8 cellular contexts compared by ENCODE assay signal in the genomic region with DNA sequence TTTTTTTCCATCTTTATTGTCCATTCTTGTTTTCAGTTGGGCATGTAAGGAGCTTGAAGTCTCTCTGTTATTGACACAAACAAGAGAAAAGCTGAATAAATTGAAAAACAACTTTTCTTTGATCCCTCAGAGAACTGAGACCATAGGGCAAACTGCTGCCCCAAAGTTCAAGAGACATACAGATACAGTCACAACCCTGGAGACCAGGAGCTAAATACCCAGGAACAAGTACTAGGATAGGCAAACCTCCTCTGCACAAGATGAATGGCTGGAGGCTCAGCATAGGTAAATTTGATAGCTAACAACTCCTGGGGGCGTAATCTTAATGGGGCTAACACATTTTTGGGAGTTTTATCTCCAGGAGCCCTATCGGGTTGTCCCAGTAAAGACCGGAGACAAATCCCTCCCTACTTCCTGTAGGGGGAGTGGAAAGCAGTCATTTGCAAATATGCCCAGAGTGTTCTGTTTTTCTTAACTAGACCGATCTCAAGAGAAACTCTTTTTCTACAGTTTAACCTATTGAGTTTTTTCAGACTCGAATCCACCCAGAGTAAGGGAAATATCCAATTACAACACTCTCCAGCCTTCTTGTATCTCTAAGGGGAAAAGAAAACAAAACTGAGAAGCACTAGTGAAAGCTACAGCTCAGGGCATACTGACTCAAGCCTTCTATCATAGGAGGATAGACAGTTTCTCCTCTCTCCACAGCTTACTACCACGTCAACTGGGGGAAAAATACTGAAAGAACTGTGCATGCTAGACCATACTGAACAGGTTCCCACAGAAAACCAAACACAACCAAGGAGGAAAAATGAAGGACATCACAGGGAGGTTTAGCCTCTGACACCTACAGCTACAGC. TPM values are rescaled to one million over a fixed set of nuclear protein-coding genes. Genes with fewer than 3 reads are reported as not detected.
DNase-seq lines count a peak whose midpoint lies in the region; ATAC-seq and TF ChIP-seq lines count a peak whose summit lies in the region.

No MANE protein-coding gene starts in this region.

- peak overlapping the region; percentile 20 for H3K27ac ChIP-seq in smooth muscle cell (ENCODE audit: low read depth)

- H3K27ac Mint-ChIP-seq in stimulated activated naive B cell treated with anti-CD40 and anti-IgM and Interleukin-4, amounts not matched to agents 10 μg/mL and 1 μg/mL and 100 μg/mL, for 72 hours, result no peak overlapping the region

- peaks cover 2 to 11% of the 10 kb centered on the region in 2 donors for H3K4me1 Mint-ChIP-seq in stimulated activated naive B cell treated with anti-CD40 and anti-IgM and Interleukin-4, amounts not matched to agents 10 μg/mL and 1 μg/mL and 100 μg/mL, for 72 hours

- TF ChIP-seq CTCF in AG10803 (conservative IDR thresholded peaks at IDR 0.05; ENCODE audit: low read length), result peak; percentile 29
- TF ChIP-seq CTCF in choroid plexus epithelial cell (conservative IDR thresholded peaks at IDR 0.05; ENCODE audit: low read depth, low read length), result peak; percentile 41
- peak; percentile 11 for TF ChIP-seq CTCF in smooth muscle cell (IDR thresholded peaks at IDR 0.05; ENCODE audit: borderline replicate concordance, insufficient read depth, poor library complexity, severe bottlenecking)
- TF ChIP-seq CTCF in GM10248 (IDR thresholded peaks at IDR 0.05; ENCODE audit: control extremely low read depth, extremely low read depth, low read depth, missing control alignments), result no peak

- H3K79me2 ChIP-seq in smooth muscle cell (ENCODE audit: low read depth), result no peaks in the 10 kb centered on the region

- H2AFZ ChIP-seq in smooth muscle cell (ENCODE audit: low read depth), result peak overlapping the region; percentile 91

- no peaks in the 10 kb centered on the region for H3K9me3 Mint-ChIP-seq in stimulated activated naive B cell treated with anti-CD40 and anti-IgM and Interleukin-4, amounts not matched to agents 10 μg/mL and 1 μg/mL and 100 μg/mL, for 72 hours

- no peaks in the 10 kb centered on the region for H3K27me3 ChIP-seq in smooth muscle cell (ENCODE audit: low read depth)

- no peaks in the 10 kb centered on the region for H3F3A ChIP-seq in smooth muscle cell (ENCODE audit: low read depth)

- no peak overlapping the region for H3K9ac ChIP-seq in smooth muscle cell (ENCODE audit: low read depth)

- CTCF ChIA-PET in GM10248 (lab: Yijun Ruan, JAX), result interaction anchor here (0.6 to 1.8 kb wide), 3 partner anchors 32 to 105 kb away, joined by 3 to 6 read pairs (median 4); a partner anchor contains a TSS

- peak overlapping the region; percentile 12; the same call in 1 of the 2 replicates for H3K4me3 ChIP-seq in AG10803 (ENCODE audit: low read length)
- peak overlapping the region; percentile 39 for H3K4me3 ChIP-seq in choroid plexus epithelial cell (ENCODE audit: low read depth, low read length)
- H3K4me3 ChIP-seq in smooth muscle cell, result peak overlapping the region; percentile 36

- WGBS in smooth muscle cell (ENCODE audit: low lambda C conversion rate), result 43% methylated on average over 6 of the region's 6 CpGs

- H3K36me3 ChIP-seq in smooth muscle cell (ENCODE audit: low read depth), result no peaks in the 10 kb centered on the region

- ATAC-seq in GM19468 (IDR thresholded peaks at IDR 0.05; ENCODE audit: extremely low read depth, unreplicated experiment) (peak; percentile 76), HG03469 (IDR thresholded peaks at IDR 0.05; ENCODE audit: unreplicated experiment) (peak; percentile 48)
- ATAC-seq in stimulated activated naive B cell treated with anti-CD40 and anti-IgM and Interleukin-4, amounts not matched to agents 10 μg/mL and 1 μg/mL and 100 μg/mL, for 72 hours (replicated peaks), result no peak

- POLR2A ChIA-PET in GM10248 (lab: Yijun Ruan, JAX), result interaction anchor here (0.7 kb wide), 1 partner anchor 13 kb away, joined by 3 read pairs; no protein-coding TSS in a partner anchor

- H3K4me2 ChIP-seq in smooth muscle cell, result peak overlapping the region; percentile 75

- H4K20me1 ChIP-seq in smooth muscle cell (ENCODE audit: low read depth), result no peaks in the 10 kb centered on the region

- peaks cover 0 to 8% of the 10 kb centered on the region in 2 donors for H3K27me3 Mint-ChIP-seq in stimulated activated naive B cell treated with anti-CD40 and anti-IgM and Interleukin-4, amounts not matched to agents 10 μg/mL and 1 μg/mL and 100 μg/mL, for 72 hours

- peaks cover 0 to 2% of the 10 kb centered on the region in 2 donors for H3K36me3 Mint-ChIP-seq in stimulated activated naive B cell treated with anti-CD40 and anti-IgM and Interleukin-4, amounts not matched to agents 10 μg/mL and 1 μg/mL and 100 μg/mL, for 72 hours

- peak overlapping the region in 1 of 2 donors; percentile 58 for H3K4me3 Mint-ChIP-seq in stimulated activated naive B cell treated with anti-CD40 and anti-IgM and Interleukin-4, amounts not matched to agents 10 μg/mL and 1 μg/mL and 100 μg/mL, for 72 hours

- H3K4me1 ChIP-seq in smooth muscle cell (ENCODE audit: low read depth), result no peaks in the 10 kb centered on the region

- peak; percentile 1 for DNase-seq in AG10803 (ENCODE audit: low read depth)
- peak; percentile 42 for DNase-seq in choroid plexus epithelial cell (ENCODE audit: low read depth)
- no peak for DNase-seq in smooth muscle cell (lab: John Stamatoyannopoulos, UW; ENCODE audit: unreplicated experiment)
- no peak for DNase-seq in stimulated activated naive B cell treated with anti-CD40 and anti-IgM and Interleukin-4, amounts not matched to agents 10 μg/mL and 1 μg/mL and 100 μg/mL, for 72 hours
- DNase-seq in GM10248 (ENCODE audit: extremely low spot score), result no peak
- no peak for DNase-seq in globus pallidus (ENCODE audit: low spot score)

- no peaks in the 10 kb centered on the region for H3K9me3 ChIP-seq in smooth muscle cell (replicated peaks; ENCODE audit: low read depth)

RNA-seq across cellular contexts. Expression of a gene that starts 23.1 kb away (rescaled TPM):
- not detected in 2 replicates for total RNA-seq in smooth muscle cell
- polyA plus RNA-seq in smooth muscle cell, result not detected in 2 replicates

RNA-seq across cellular contexts. Expression of a gene that starts 25.3 kb away (rescaled TPM):
- not detected in 2 replicates for total RNA-seq in smooth muscle cell
- not detected in 2 replicates for polyA plus RNA-seq in smooth muscle cell

RNA-seq across cellular contexts. Expression of a gene that starts 34.2 kb away (rescaled TPM):
- total RNA-seq in smooth muscle cell, result 31.2 and 31.3 TPM in 2 replicates
- 50.6 and 52.5 TPM in 2 replicates for polyA plus RNA-seq in smooth muscle cell

Comparison
In these comparisons a context has a peak if more than half of its experiments do, and no peak if none do; other contexts are left out.
1. DNase-seq: peak in AG10803 (single experiment) and choroid plexus epithelial cell (single experiment); none in smooth muscle cell (single experiment), stimulated activated naive B cell treated with anti-CD40 and anti-IgM and Interleukin-4, amounts not matched to agents 10 μg/mL and 1 μg/mL and 100 μg/mL, for 72 hours (single experiment), GM10248 (single experiment) and globus pallidus (single experiment).
2. ATAC-seq: peak in GM19468 (single experiment) and HG03469 (single experiment); none in stimulated activated naive B cell treated with anti-CD40 and anti-IgM and Interleukin-4, amounts not matched to agents 10 μg/mL and 1 μg/mL and 100 μg/mL, for 72 hours (0 of 2).
3. Peak in every context shown above with its lines, with median percentiles within 50 percentile points of each other: H3K4me3 ChIP-seq.